ENCODE assay signal across 11 cellular contexts in genomic region chr2:85542777-85543176, GRCh38. TPM values are rescaled to one million over a fixed set of nuclear protein-coding genes. Genes with fewer than 3 reads are reported as not detected.
DNase-seq lines count a peak whose midpoint lies in the region; ATAC-seq and TF ChIP-seq lines count a peak whose summit lies in the region.
"Had no signal": no experiment of that assay in that cellular context is flagged by ENCODE, and none has a peak within 500 bp of the region (broad histone marks: within the 10 kb centered on the region; RNA-seq: fewer than 3 reads in every experiment).

No MANE protein-coding gene starts in this region.

- H3K36me3 Mint-ChIP-seq in activated T-cell treated with anti-CD3 and anti-CD28 coated beads, Interleukin-2, amount 50 U/mL, for 24 hours (ENCODE audit: low read depth): peaks cover 92% of the 10 kb centered on the region
- peaks cover 51 to 75% of the 10 kb centered on the region in 2 donors for H3K36me3 Mint-ChIP-seq in stimulated activated naive B cell treated with anti-CD40 and anti-IgM and Interleukin-4, amounts not matched to agents 10 μg/mL and 1 μg/mL and 100 μg/mL, for 72 hours

- TF ChIP-seq CTCF in VCaP (conservative IDR thresholded peaks at IDR 0.05) (no peak), esophagus squamous epithelium (IDR thresholded peaks at IDR 0.05) (no peak)

- H3K27me3 ChIP-seq in esophagus squamous epithelium: no peaks in the 10 kb centered on the region

- peaks cover 19 to 77% (median 39%) of the 10 kb centered on the region in 3 donors for H3K4me1 ChIP-seq in esophagus squamous epithelium
- H3K4me1 ChIP-seq: prostate gland had no signal

- no peaks in the 10 kb centered on the region for H3K9me3 ChIP-seq in esophagus squamous epithelium
- H3K9me3 ChIP-seq: prostate gland had no signal

- intact Hi-C loops in esophagus squamous epithelium (cut with DNase I): no loop called here

- no peak for ATAC-seq in stimulated activated naive B cell treated with anti-CD40 and anti-IgM and Interleukin-4, amounts not matched to agents 10 μg/mL and 1 μg/mL and 100 μg/mL, for 72 hours (replicated peaks)
- ATAC-seq in HG03280 (IDR thresholded peaks at IDR 0.05; ENCODE audit: unreplicated experiment) (no peak), GM21381 (IDR thresholded peaks at IDR 0.05; ENCODE audit: unreplicated experiment) (no peak)

- no peaks in the 10 kb centered on the region for H3K27me3 Mint-ChIP-seq in activated T-cell treated with anti-CD3 and anti-CD28 coated beads, Interleukin-2, amount 50 U/mL, for 24 hours
- H3K27me3 Mint-ChIP-seq in stimulated activated naive B cell treated with anti-CD40 and anti-IgM and Interleukin-4, amounts not matched to agents 10 μg/mL and 1 μg/mL and 100 μg/mL, for 72 hours: no peaks in the 10 kb centered on the region

- no peak for DNase-seq in activated T-cell treated with anti-CD3 and anti-CD28 coated beads, Interleukin-2, amount 50 U/mL, for 24 hours
- DNase-seq in activated T-cell treated with anti-CD3 and anti-CD28 coated beads for 4 hours: no peak
- DNase-seq in esophagus squamous epithelium (lab: John Stamatoyannopoulos, UW): no peak
- no peak for DNase-seq in stimulated activated naive B cell treated with anti-CD40 and anti-IgM and Interleukin-4, amounts not matched to agents 10 μg/mL and 1 μg/mL and 100 μg/mL, for 72 hours
- no peak for DNase-seq in NCI-H82 treated with DMSO at 0.1 percent for 48 hours (lab: John Stamatoyannopoulos, UW; ENCODE audit: unreplicated experiment)
- DNase-seq: activated gamma-delta T cell treated with Interleukin-2 at 50 U/mL for 16 hours, kidney glomerular epithelial cell had no signal

- H3K27ac Mint-ChIP-seq in activated T-cell treated with anti-CD3 and anti-CD28 coated beads, Interleukin-2, amount 50 U/mL, for 24 hours: peak overlapping the region; percentile 99
- H3K27ac Mint-ChIP-seq in stimulated activated naive B cell treated with anti-CD40 and anti-IgM and Interleukin-4, amounts not matched to agents 10 μg/mL and 1 μg/mL and 100 μg/mL, for 72 hours: peak overlapping the region; percentile 82

- no peak for TF ChIP-seq POLR2A in esophagus squamous epithelium (IDR thresholded peaks at IDR 0.05)

- 48 to 62% methylated on average over 4 of the region's 4 CpGs for WGBS in esophagus squamous epithelium, 2 donors

- H3K36me3 ChIP-seq in esophagus squamous epithelium: peaks cover 19 to 62% (median 30%) of the 10 kb centered on the region in 3 donors

- H3K27ac ChIP-seq in VCaP: peak overlapping the region; percentile 100; the same call in 1 of the 2 replicates
- peak overlapping the region in 3 of 4 donors; percentile 22 to 99 (median 96) for H3K27ac ChIP-seq in esophagus squamous epithelium
- H3K27ac ChIP-seq: prostate gland had no signal

- H3K4me1 Mint-ChIP-seq in activated T-cell treated with anti-CD3 and anti-CD28 coated beads, Interleukin-2, amount 50 U/mL, for 24 hours (ENCODE audit: low read depth): peaks cover 33% of the 10 kb centered on the region
- H3K4me1 Mint-ChIP-seq in stimulated activated naive B cell treated with anti-CD40 and anti-IgM and Interleukin-4, amounts not matched to agents 10 μg/mL and 1 μg/mL and 100 μg/mL, for 72 hours: peaks cover 27 to 45% of the 10 kb centered on the region in 2 donors

- H3K4me3 ChIP-seq in esophagus squamous epithelium: peak overlapping the region in 2 of 4 donors; percentile 71 to 80
- H3K4me3 ChIP-seq: prostate gland had no signal

- no peaks in the 10 kb centered on the region for H3K9me3 Mint-ChIP-seq in activated T-cell treated with anti-CD3 and anti-CD28 coated beads, Interleukin-2, amount 50 U/mL, for 24 hours
- H3K9me3 Mint-ChIP-seq in stimulated activated naive B cell treated with anti-CD40 and anti-IgM and Interleukin-4, amounts not matched to agents 10 μg/mL and 1 μg/mL and 100 μg/mL, for 72 hours: no peaks in the 10 kb centered on the region

- H3K4me3 Mint-ChIP-seq in activated T-cell treated with anti-CD3 and anti-CD28 coated beads, Interleukin-2, amount 50 U/mL, for 24 hours: peak overlapping the region; percentile 88
- peak overlapping the region; percentile 34 to 56 for H3K4me3 Mint-ChIP-seq in stimulated activated naive B cell treated with anti-CD40 and anti-IgM and Interleukin-4, amounts not matched to agents 10 μg/mL and 1 μg/mL and 100 μg/mL, for 72 hours

RNA-seq across cellular contexts. Expression of gene MAT2A, which starts 3.8 kb away (rescaled TPM):
- total RNA-seq in esophagus squamous epithelium: 100 to 1,000 TPM in 2 of 4 donors, 10 to 100 TPM in 2; 81.8 to 272 (median 121) TPM

RNA-seq across cellular contexts. Expression of gene GGCX, which starts 18.5 kb away (rescaled TPM):
- 10 to 100 TPM; 19.7 to 27.5 (median 23.3) TPM for total RNA-seq in esophagus squamous epithelium

RNA-seq across cellular contexts. Expression of gene VAMP8, which starts 34.6 kb away (rescaled TPM):
- 100 to 1,000 TPM in 1 of 4 donors, 10 to 100 TPM in 3; 78.8 to 144 (median 93.8) TPM for total RNA-seq in esophagus squamous epithelium

RNA-seq across cellular contexts. Expression of gene VAMP5, which starts 41.5 kb away (rescaled TPM):
- total RNA-seq in esophagus squamous epithelium: 10 to 100 TPM in 3 of 4 donors, 1 to 10 TPM in 1; 6.1 to 45.6 (median 17.0) TPM

RNA-seq across cellular contexts. Expression of gene RNF181, which starts 52.8 kb away (rescaled TPM):
- total RNA-seq in esophagus squamous epithelium: 100 to 1,000 TPM in 3 of 4 donors, 10 to 100 TPM in 1; 88.3 to 128 (median 115) TPM
